8 cellular contexts compared by ENCODE assay signal in the genomic region with DNA sequence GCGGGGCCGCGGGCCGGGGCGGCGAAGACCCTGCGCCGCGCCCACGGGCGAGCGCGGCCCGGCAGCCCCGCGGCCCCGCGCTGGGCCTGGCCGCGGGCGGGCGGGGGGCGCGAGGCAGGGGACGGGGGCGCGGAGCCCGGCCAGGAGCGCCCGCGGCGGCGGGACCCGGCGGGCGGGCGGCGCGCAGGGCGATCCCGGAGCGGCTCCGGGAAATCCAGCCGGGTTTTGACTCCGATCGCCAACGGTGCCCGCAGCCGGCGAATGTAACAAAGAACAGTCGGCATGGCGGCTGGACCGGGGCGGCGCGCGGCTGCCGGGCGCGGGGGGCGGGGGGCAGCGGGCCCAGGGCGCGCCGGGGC. TPM values are rescaled to one million over a fixed set of nuclear protein-coding genes. Genes with fewer than 3 reads are reported as not detected.
DNase-seq lines count a peak whose midpoint lies in the region; ATAC-seq and TF ChIP-seq lines count a peak whose summit lies in the region.

No MANE protein-coding gene starts in this region.

- H3K9me3 Mint-ChIP-seq in activated naive CD4-positive, alpha-beta T cell treated with anti-CD3 and anti-CD28 coated beads, Interleukin-2, amount 10 ng/mL, durations not matched to agents 7 days and 5 days, result no peaks in the 10 kb centered on the region

- TF ChIP-seq CTCF in parathyroid adenoma (IDR thresholded peaks at IDR 0.05) (no peak), tibial nerve (IDR thresholded peaks at IDR 0.05) (no peak)

- peak overlapping the region; percentile 65 for H3K27ac Mint-ChIP-seq in activated naive CD4-positive, alpha-beta T cell treated with anti-CD3 and anti-CD28 coated beads, Interleukin-2, amount 10 ng/mL, durations not matched to agents 7 days and 5 days

- peak in 1 of 2 donors; percentile 20 for TF ChIP-seq EP300 in tibial nerve (IDR thresholded peaks at IDR 0.05)

- DNase-seq in DMS79 (lab: John Stamatoyannopoulos, UW), result peak; percentile 50
- DNase-seq in KBM-7, result peak; percentile 45
- DNase-seq in SK-MEL-5 (ENCODE audit: low read depth, low spot score), result peak; percentile 71
- peak; percentile 86 for DNase-seq in activated naive CD4-positive, alpha-beta T cell treated with anti-CD3 and anti-CD28 coated beads, Interleukin-2, amount 10 ng/mL, durations not matched to agents 7 days and 5 days
- peak; percentile 52 to 93 (median 84) for DNase-seq in head of caudate nucleus
- peak; percentile 72 for DNase-seq in tibial nerve (ENCODE audit: low spot score in 2 of 2)

- H3K4me3 ChIP-seq in parathyroid adenoma (ENCODE audit: low read depth, low read length), result peak overlapping the region; percentile 53
- H3K4me3 ChIP-seq in tibial nerve, result peak overlapping the region; percentile 66 to 89 (median 78)

- peak; percentile 46 for ATAC-seq in GM21529 (IDR thresholded peaks at IDR 0.05; ENCODE audit: unreplicated experiment)

- no peaks in the 10 kb centered on the region for H3K4me1 ChIP-seq in parathyroid adenoma
- peaks cover 0 to 40% (median 9%) of the 10 kb centered on the region in 4 donors for H3K4me1 ChIP-seq in tibial nerve

- no peaks in the 10 kb centered on the region for H3K9me3 ChIP-seq in parathyroid adenoma (ENCODE audit: control insufficient read depth, low read length)
- H3K9me3 ChIP-seq in tibial nerve, result no peaks in the 10 kb centered on the region

- CTCF ChIA-PET in activated naive CD4-positive, alpha-beta T cell treated with anti-CD3 and anti-CD28 coated beads, Interleukin-2, amount 10 ng/mL, durations not matched to agents 7 days and 5 days (lab: Charles Lee), result interaction anchor here (2.9 kb wide), 1 partner anchor 239 kb away, joined by 11 read pairs; no protein-coding TSS in a partner anchor

- H2AFZ ChIP-seq in parathyroid adenoma, result no peak overlapping the region

- H3K4me2 ChIP-seq in parathyroid adenoma (ENCODE audit: low read length), result no peak overlapping the region

- H3K27ac ChIP-seq in parathyroid adenoma (no peak overlapping the region), tibial nerve (peak overlapping the region in 3 of 4 donors; percentile 31 to 89 (median 75))

- no peak overlapping the region for H3K9ac ChIP-seq in parathyroid adenoma

- no peaks in the 10 kb centered on the region for H3K36me3 ChIP-seq in parathyroid adenoma (ENCODE audit: control insufficient read depth, insufficient read depth, low read length)
- no peaks in the 10 kb centered on the region for H3K36me3 ChIP-seq in tibial nerve

- peaks cover 26% of the 10 kb centered on the region for H3K4me1 Mint-ChIP-seq in activated naive CD4-positive, alpha-beta T cell treated with anti-CD3 and anti-CD28 coated beads, Interleukin-2, amount 10 ng/mL, durations not matched to agents 7 days and 5 days

- peaks cover 2% of the 10 kb centered on the region for H3K36me3 Mint-ChIP-seq in activated naive CD4-positive, alpha-beta T cell treated with anti-CD3 and anti-CD28 coated beads, Interleukin-2, amount 10 ng/mL, durations not matched to agents 7 days and 5 days

- in situ Hi-C loops in KBM-7 (cut with MboI; ENCODE audit: low pct_unique_long_range_greater_than_20kb, low sequenced_read_pairs) (no loop called here), SK-MEL-5 (cut with HindIII; ENCODE audit: low pct_unique_long_range_greater_than_20kb, low sequenced_read_pairs) (no loop called here)

- intact Hi-C loops in head of caudate nucleus (cut with DNase I), result loop anchor here (5.0 kb wide), 2 partner anchors 68 to 123 kb away; no protein-coding TSS in a partner anchor

- no peaks in the 10 kb centered on the region for H3K27me3 ChIP-seq in parathyroid adenoma (ENCODE audit: control insufficient read depth, insufficient read depth, low read length)
- no peaks in the 10 kb centered on the region for H3K27me3 ChIP-seq in tibial nerve

- no peak for TF ChIP-seq POLR2A in tibial nerve (IDR thresholded peaks at IDR 0.05)

- H3K79me2 ChIP-seq in parathyroid adenoma, result peaks cover 2% of the 10 kb centered on the region

- peak overlapping the region; percentile 66 for H3K4me3 Mint-ChIP-seq in activated naive CD4-positive, alpha-beta T cell treated with anti-CD3 and anti-CD28 coated beads, Interleukin-2, amount 10 ng/mL, durations not matched to agents 7 days and 5 days

- peaks cover 4% of the 10 kb centered on the region for H3K27me3 Mint-ChIP-seq in activated naive CD4-positive, alpha-beta T cell treated with anti-CD3 and anti-CD28 coated beads, Interleukin-2, amount 10 ng/mL, durations not matched to agents 7 days and 5 days

- WGBS in tibial nerve, 2 donors, result no CpG with 5 or more reads among the region's 65 CpGs

RNA-seq across cellular contexts. Expression of gene PRDM15, which starts 0.3 kb away (rescaled TPM):
- total RNA-seq in SK-MEL-5 (2014; rRNA removed; shearing (Covaris generic)), result 3.6 and 4.2 TPM in 2 replicates
- 4.1 and 4.2 TPM in 2 replicates for polyA plus RNA-seq in SK-MEL-5 (2015; cell fraction: cytosol; rRNA removed)
- 25.8 and 30.6 TPM in 2 replicates for polyA plus RNA-seq in SK-MEL-5 (2015; cell fraction: nucleus; rRNA removed)
- 10 to 100 TPM; 11.8 to 33.7 (median 18.5) TPM for total RNA-seq in tibial nerve
